Comparison of ENCODE assay signal across 8 cellular contexts in the genomic region with DNA sequence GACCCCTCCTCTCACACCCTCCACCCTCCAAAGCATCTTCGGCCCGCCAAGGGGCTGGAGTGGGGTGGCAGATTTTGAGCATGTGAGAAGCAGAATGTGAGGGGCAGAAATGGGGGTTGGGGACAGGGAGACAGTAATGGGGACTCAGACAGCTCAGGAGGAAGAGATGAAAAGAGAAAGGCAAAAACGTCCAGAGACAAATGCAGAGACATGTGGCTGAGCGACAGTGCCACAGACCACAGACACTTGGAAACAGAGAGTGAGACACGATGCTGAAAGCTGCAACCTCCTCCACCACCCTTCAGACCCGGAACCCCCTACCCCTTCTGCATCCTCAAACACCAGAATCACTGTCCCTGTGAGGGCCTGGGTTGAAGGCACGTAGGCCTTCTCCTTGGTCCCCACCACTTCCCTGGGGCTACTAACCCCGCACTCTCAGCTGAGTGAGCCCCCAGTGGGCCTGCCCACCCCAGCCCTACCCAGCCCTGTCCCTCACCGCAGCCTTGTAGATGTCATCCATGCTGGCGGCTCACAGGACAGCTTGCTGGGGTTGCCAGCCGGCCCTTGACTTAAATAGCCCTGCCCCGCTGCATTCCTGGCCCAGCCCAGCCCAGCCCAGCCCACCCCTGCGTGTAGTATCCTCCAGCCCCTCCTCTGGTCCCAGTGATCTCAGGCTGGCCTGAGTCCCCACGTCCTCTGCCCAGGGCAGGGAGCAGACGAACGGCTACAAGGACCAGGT. TPM values are rescaled to one million over a fixed set of nuclear protein-coding genes. Genes with fewer than 3 reads are reported as not detected.
DNase-seq lines count a peak whose midpoint lies in the region; ATAC-seq and TF ChIP-seq lines count a peak whose summit lies in the region.

TNNC1 (minus strand) TSS at position 546 of the 739 bp plus-strand sequence; CDS start at position 520, 26 bp downstream.

- H3K27ac ChIP-seq in VCaP (peak within 1 kb of the TSS; percentile 89), rectal smooth muscle tissue (ENCODE audit: low read depth, low read length) (peak within 1 kb of the TSS; percentile 83)

- H3K4me3 ChIP-seq in GM12864 (ENCODE audit: low read depth, low read length) (peak within 1 kb of the TSS; percentile 75), rectal smooth muscle tissue (ENCODE audit: low read length) (peak within 1 kb of the TSS; percentile 75)

- ATAC-seq in Right ventricle myocardium superior (ENCODE audit: poor library complexity) (peak; percentile 48), GM21717 (IDR thresholded peaks at IDR 0.05; ENCODE audit: unreplicated experiment) (no peak), GM18907 (IDR thresholded peaks at IDR 0.05; ENCODE audit: unreplicated experiment) (no peak)

- TF ChIP-seq CTCF in GM12864 (IDR thresholded peaks at IDR 0.05; ENCODE audit: low read depth, low read length, missing control alignments) = no peak
- no peak for TF ChIP-seq CTCF in VCaP (conservative IDR thresholded peaks at IDR 0.05)

- H3K9ac ChIP-seq in rectal smooth muscle tissue (ENCODE audit: low read length) = peak within 1 kb of the TSS; percentile 56

- no peaks in the 10 kb centered on the region for H3K27me3 ChIP-seq in rectal smooth muscle tissue (ENCODE audit: control insufficient read depth, insufficient read depth, low read length)

- H3K4me1 ChIP-seq in rectal smooth muscle tissue (ENCODE audit: control insufficient read depth, insufficient read depth, low read length) = peaks cover 13% of the 10 kb centered on the region

- intact Hi-C loops in Right ventricle myocardium superior (cut with DNase I) = no loop called here

- DNase-seq in GM12864 (ENCODE audit: low read depth) = no peak
- peak; percentile 78 for DNase-seq in Right ventricle myocardium superior
- no peak for DNase-seq in GOT3 (lab: John Stamatoyannopoulos, UW)
- no peak for DNase-seq in mucosa of gallbladder (ENCODE audit: low spot score)

- H3K36me3 ChIP-seq in rectal smooth muscle tissue (ENCODE audit: control insufficient read depth, insufficient read depth, low read length) = peaks cover 10% of the 10 kb centered on the region

RNA-seq across cellular contexts. Expression of gene TNNC1, which starts in this region (rescaled TPM):
- total RNA-seq in Right ventricle myocardium superior = 7,948 TPM
- 0.81 TPM for total RNA-seq in mucosa of gallbladder

Comparison
In these comparisons a context has a peak if more than half of its experiments do, and no peak if none do; other contexts are left out.
1. RNA of gene TNNC1 (total RNA-seq): 7,948 TPM in Right ventricle myocardium superior (single experiment); 0.81 TPM in mucosa of gallbladder (single experiment); every median in the first group is over 1,000 times any median in the second.